In genomic region chr10:88810196-88810961, GRCh38 we compare ENCODE assay signal across 8 cellular contexts. TPM values are rescaled to one million over a fixed set of nuclear protein-coding genes. Genes with fewer than 3 reads are reported as not detected.
A peak's percentile ranks its signal among the peaks of the same experiment; 100 is the strongest.
DNase-seq lines count a peak whose midpoint lies in the region; ATAC-seq and TF ChIP-seq lines count a peak whose summit lies in the region.

No MANE protein-coding gene starts in this region.

- peak overlapping the region in 2 of 7 donors; percentile 16 to 30 for H3K27ac Mint-ChIP-seq in CD4-positive, alpha-beta memory T cell

- H3K4me1 ChIP-seq in CD4-positive, alpha-beta memory T cell (ENCODE audit: insufficient read depth, low read length), result peaks cover 10% of the 10 kb centered on the region
- H3K4me1 ChIP-seq in neutrophil (ENCODE audit: control insufficient read depth in 1 of 2, insufficient read depth in 1 of 2, low read depth in 1 of 2, low read length in 1 of 2), result no peaks in the 10 kb centered on the region

- ATAC-seq in GM19395 (IDR thresholded peaks at IDR 0.05; ENCODE audit: unreplicated experiment) (peak; percentile 60), GM18873 (IDR thresholded peaks at IDR 0.05; ENCODE audit: low FRiP score, unreplicated experiment) (no peak), HG03457 (IDR thresholded peaks at IDR 0.05; ENCODE audit: unreplicated experiment) (no peak)

- H3K27me3 Mint-ChIP-seq in CD4-positive, alpha-beta memory T cell, result no peaks in the 10 kb centered on the region

- H3K36me3 Mint-ChIP-seq in CD4-positive, alpha-beta memory T cell, result no peaks in the 10 kb centered on the region

- peak; percentile 42 to 56 (median 45) for DNase-seq in CD4-positive, alpha-beta memory T cell
- peak; percentile 47 to 48 for DNase-seq in NCI-H1930 (lab: John Stamatoyannopoulos, UW)
- peak; percentile 26 for DNase-seq in activated CD4-positive, alpha-beta T cell treated with anti-CD3 and anti-CD28 coated beads for 48 hours
- DNase-seq in fibroblast of pulmonary artery (ENCODE audit: low read depth), result peak; percentile 83

- H3K36me3 ChIP-seq in CD4-positive, alpha-beta memory T cell (ENCODE audit: insufficient read depth, low read length), result no peaks in the 10 kb centered on the region
- H3K36me3 ChIP-seq in neutrophil, result no peaks in the 10 kb centered on the region

- CTCF ChIA-PET in CD4-positive, alpha-beta memory T cell (lab: Charles Lee; ENCODE audit: partially characterized antibody), result interaction anchor here (0.7 to 9.2 kb wide), 26 partner anchors 8 to 471 kb away, joined by 3 to 146 read pairs (median 4); partner anchors contain the start of genes FAS and STAMBPL1

- H3K27ac ChIP-seq in CD4-positive, alpha-beta memory T cell (ENCODE audit: low read depth, low read length), result no peak overlapping the region
- H3K27ac ChIP-seq in neutrophil, result no peak overlapping the region

- no peaks in the 10 kb centered on the region for H3K27me3 ChIP-seq in CD4-positive, alpha-beta memory T cell (ENCODE audit: insufficient read depth, low read length)
- no peaks in the 10 kb centered on the region for H3K27me3 ChIP-seq in neutrophil

- no peak overlapping the region for H3K4me3 ChIP-seq in CD4-positive, alpha-beta memory T cell (ENCODE audit: low read length in 2 of 2)
- no peak overlapping the region for H3K4me3 ChIP-seq in fibroblast of pulmonary artery (replicated peaks; ENCODE audit: low read depth, low read length)
- H3K4me3 ChIP-seq in neutrophil (ENCODE audit: low read depth in 1 of 2, low read length in 1 of 2), result no peak overlapping the region

- POLR2A ChIA-PET in CD4-positive, alpha-beta memory T cell (lab: Charles Lee; ENCODE audit: partially characterized antibody), result interaction anchor here (1.0 to 1.4 kb wide), 3 partner anchors 13 to 116 kb away, joined by 3 to 6 read pairs (median 3); partner anchors contain the start of gene STAMBPL1

- intact Hi-C loops in CD4-positive, alpha-beta memory T cell (cut with micrococcal nuclease), result loop anchor here (1.0 to 5.0 kb wide), 5 partner anchors 15 to 948 kb away; partner anchors contain the start of genes KLLN, PTEN and RNLS

- no peaks in the 10 kb centered on the region for H3K9me3 Mint-ChIP-seq in CD4-positive, alpha-beta memory T cell

- peaks cover 10 to 18% (median 15%) of the 10 kb centered on the region in 4 donors for H3K4me1 Mint-ChIP-seq in CD4-positive, alpha-beta memory T cell

- no peaks in the 10 kb centered on the region for H3K9me3 ChIP-seq in CD4-positive, alpha-beta memory T cell (ENCODE audit: control insufficient read depth in 1 of 2, low read length in 2 of 2)
- H3K9me3 ChIP-seq in neutrophil, result no peaks in the 10 kb centered on the region

- TF ChIP-seq CTCF in fibroblast of pulmonary artery (IDR thresholded peaks at IDR 0.05; ENCODE audit: low read length, missing control alignments) (peak; percentile 93), neutrophil (IDR thresholded peaks at IDR 0.05) (peak; percentile 31)

- H3K4me3 Mint-ChIP-seq in CD4-positive, alpha-beta memory T cell, result no peak overlapping the region

RNA-seq across cellular contexts. Expression of gene LIPM, which starts 7.8 kb away (rescaled TPM):
- total RNA-seq in CD4-positive, alpha-beta memory T cell, result not detected
- polyA plus RNA-seq in CD4-positive, alpha-beta memory T cell, result not detected

RNA-seq across cellular contexts. Expression of gene ANKRD22, which starts 41.3 kb away (rescaled TPM):
- total RNA-seq in CD4-positive, alpha-beta memory T cell, result under 1 TPM in 1 of 2 experiments, not detected in 1; 0.58 TPM
- polyA plus RNA-seq in CD4-positive, alpha-beta memory T cell, result not detected

RNA-seq across cellular contexts. Expression of gene LIPN, which starts 50.6 kb away (rescaled TPM):
- total RNA-seq in CD4-positive, alpha-beta memory T cell, result not detected
- polyA plus RNA-seq in CD4-positive, alpha-beta memory T cell, result under 1 TPM in 1 of 2 donors, not detected in 1; 0.22 TPM

Comparison
In these comparisons a context has a peak if more than half of its experiments do, and no peak if none do; other contexts are left out.
1. DNase-seq: peak in every context shown above with its lines; median percentile 83 in fibroblast of pulmonary artery; 48 in NCI-H1930; 45 in CD4-positive, alpha-beta memory T cell; 26 in activated CD4-positive, alpha-beta T cell treated with anti-CD3 and anti-CD28 coated beads for 48 hours.